Comparison of ENCODE assay signal across 30 cellular contexts in genomic region chr2:97905294-97905693, GRCh38.
"Had no signal": no experiment of that assay in that cellular context is flagged by ENCODE, and none has a peak within 500 bp of the region (broad histone marks: within the 10 kb centered on the region; RNA-seq: fewer than 3 reads in every experiment).

No MANE protein-coding gene starts in this region.

- ATAC-seq: activated naive CD8-positive, alpha-beta T cell treated with anti-CD3 and anti-CD28 coated beads, Interleukin-2, amount 50 U/mL, for 24 hours; activated T-cell treated with anti-CD3 and anti-CD28 coated beads, Interleukin-2, amount 50 U/mL, for 4 hours; body of pancreas; esophagus mucosa; heart left ventricle had no signal

- H3K27ac Mint-ChIP-seq: activated CD4-positive, alpha-beta memory T cell treated with anti-CD3 and anti-CD28 coated beads, Interleukin-2, amount 10 ng/mL, durations not matched to agents 7 days and 5 days; activated CD4-positive, alpha-beta T cell treated with anti-CD3 and anti-CD28 coated beads, Interleukin-2, amount 10 ng/mL, durations not matched to agents 7 days and 5 days; activated naive CD4-positive, alpha-beta T cell treated with anti-CD3 and anti-CD28 coated beads for 36 hours; activated naive CD4-positive, alpha-beta T cell treated with anti-CD3 and anti-CD28 coated beads, Interleukin-2, amount 50 U/mL, for 24 hours; activated naive CD8-positive, alpha-beta T cell treated with anti-CD3 and anti-CD28 coated beads for 36 hours; activated naive CD8-positive, alpha-beta T cell treated with anti-CD3 and anti-CD28 coated beads, Interleukin-2, amount 50 U/mL, for 24 hours; activated T-helper 1 cell treated with anti-CD3 and anti-CD28 coated beads, Interleukin-12 subunit alpha, Interleukin-12 subunit beta, Interleukin-2, Interleukin-4 antibody, amounts not matched to agents 30 ng/mL and 10 ng/mL and 1 ng/mL, durations not matched to agents 14 hours and 24 hours and 36 hours; activated T-helper 2 cell treated with anti-CD3 and anti-CD28 coated beads, Interferon-gamma antibody, Interleukin-2, Interleukin-4, amounts not matched to agents 10 μg/mL and 5 μg/mL and 100 μg/mL, durations not matched to agents 14 hours and 24 hours and 36 hours; endodermal cell had no signal

- H3K4me1 Mint-ChIP-seq: activated CD4-positive, alpha-beta T cell treated with anti-CD3 and anti-CD28 coated beads, Interleukin-2, amount 10 ng/mL, durations not matched to agents 7 days and 5 days had no signal

- H3K27ac ChIP-seq: adrenal gland, body of pancreas, colonic mucosa, dorsolateral prefrontal cortex, heart left ventricle had no signal

- H3K4me3 Mint-ChIP-seq: activated CD4-positive, alpha-beta memory T cell treated with anti-CD3 and anti-CD28 coated beads, Interleukin-2, amount 10 ng/mL, durations not matched to agents 7 days and 5 days; activated CD4-positive, alpha-beta T cell treated with anti-CD3 and anti-CD28 coated beads, Interleukin-2, amount 10 ng/mL, durations not matched to agents 7 days and 5 days; activated naive CD4-positive, alpha-beta T cell treated with anti-CD3 and anti-CD28 coated beads for 36 hours; activated naive CD4-positive, alpha-beta T cell treated with anti-CD3 and anti-CD28 coated beads, Interleukin-2, amount 50 U/mL, for 24 hours; activated naive CD8-positive, alpha-beta T cell treated with anti-CD3 and anti-CD28 coated beads for 36 hours; activated naive CD8-positive, alpha-beta T cell treated with anti-CD3 and anti-CD28 coated beads, Interleukin-2, amount 50 U/mL, for 24 hours; activated T-cell treated with anti-CD3 and anti-CD28 coated beads, Interleukin-2, amount 50 U/mL, for 4 hours; activated T-helper 1 cell treated with anti-CD3 and anti-CD28 coated beads, Interleukin-12 subunit alpha, Interleukin-12 subunit beta, Interleukin-2, Interleukin-4 antibody, amounts not matched to agents 30 ng/mL and 10 ng/mL and 1 ng/mL, durations not matched to agents 14 hours and 24 hours and 36 hours; endodermal cell had no signal

- H3K4me1 ChIP-seq: adrenal gland, colonic mucosa had no signal

- FAIRE-seq: frontal cortex had no signal

- H3K9me3 ChIP-seq: adrenal gland, body of pancreas, colonic mucosa had no signal

- H3K4me3 ChIP-seq: adrenal gland, body of pancreas, colonic mucosa, dorsolateral prefrontal cortex, heart left ventricle had no signal

- H3K27me3 Mint-ChIP-seq: activated CD4-positive, alpha-beta memory T cell treated with anti-CD3 and anti-CD28 coated beads, Interleukin-2, amount 10 ng/mL, durations not matched to agents 7 days and 5 days; activated CD4-positive, alpha-beta T cell treated with anti-CD3 and anti-CD28 coated beads, Interleukin-2, amount 10 ng/mL, durations not matched to agents 7 days and 5 days; activated naive CD4-positive, alpha-beta T cell treated with anti-CD3 and anti-CD28 coated beads, Interleukin-2, amount 50 U/mL, for 24 hours; activated naive CD8-positive, alpha-beta T cell treated with anti-CD3 and anti-CD28 coated beads for 36 hours; activated naive CD8-positive, alpha-beta T cell treated with anti-CD3 and anti-CD28 coated beads, Interleukin-2, amount 50 U/mL, for 24 hours had no signal

- H3K9me3 Mint-ChIP-seq: activated CD4-positive, alpha-beta memory T cell treated with anti-CD3 and anti-CD28 coated beads, Interleukin-2, amount 10 ng/mL, durations not matched to agents 7 days and 5 days; activated CD4-positive, alpha-beta T cell treated with anti-CD3 and anti-CD28 coated beads, Interleukin-2, amount 10 ng/mL, durations not matched to agents 7 days and 5 days; activated naive CD4-positive, alpha-beta T cell treated with anti-CD3 and anti-CD28 coated beads for 36 hours; activated naive CD8-positive, alpha-beta T cell treated with anti-CD3 and anti-CD28 coated beads for 36 hours; activated naive CD8-positive, alpha-beta T cell treated with anti-CD3 and anti-CD28 coated beads, Interleukin-2, amount 50 U/mL, for 24 hours; activated T-cell treated with anti-CD3 and anti-CD28 coated beads, Interleukin-2, amount 50 U/mL, for 4 hours; activated T-helper 1 cell treated with anti-CD3 and anti-CD28 coated beads, Interleukin-12 subunit alpha, Interleukin-12 subunit beta, Interleukin-2, Interleukin-4 antibody, amounts not matched to agents 30 ng/mL and 10 ng/mL and 1 ng/mL, durations not matched to agents 14 hours and 24 hours and 36 hours; endodermal cell had no signal

- H3K36me3 ChIP-seq: adrenal gland, colonic mucosa had no signal

- DNase-seq: activated CD4-positive, alpha-beta memory T cell treated with anti-CD3 and anti-CD28 coated beads, Interleukin-2, amount 10 ng/mL, durations not matched to agents 7 days and 5 days; activated CD4-positive, alpha-beta T cell treated with anti-CD3 and anti-CD28 coated beads for 1 hour; activated CD4-positive, alpha-beta T cell treated with anti-CD3 and anti-CD28 coated beads for 4 hours; activated CD4-positive, alpha-beta T cell treated with anti-CD3 and anti-CD28 coated beads, Interleukin-2, amount 10 ng/mL, durations not matched to agents 7 days and 5 days; activated CD4-positive, alpha-beta T cell treated with anti-CD3 and anti-CD28 coated beads, Interleukin-2, amount 50 U/mL, for 4 hours; activated CD8-positive, alpha-beta memory T cell treated with anti-CD3 and anti-CD28 coated beads, Interleukin-2, amount 50 U/mL, for 48 hours; activated effector memory CD4-positive, alpha-beta T cell treated with anti-CD3 and anti-CD28 coated beads, Interleukin-2, amount 50 U/mL, for 16 hours; activated naive CD4-positive, alpha-beta T cell treated with anti-CD3 and anti-CD28 coated beads for 36 hours; activated naive CD8-positive, alpha-beta T cell treated with anti-CD3 and anti-CD28 coated beads for 36 hours; activated naive CD8-positive, alpha-beta T cell treated with anti-CD3 and anti-CD28 coated beads, Interleukin-2, amount 50 U/mL, for 24 hours; activated T-cell treated with anti-CD3 and anti-CD28 coated beads for 4 hours; activated T-cell treated with anti-CD3 and anti-CD28 coated beads, Interleukin-2, amount 50 U/mL, for 4 hours; adrenal gland; amygdala; aorta; body of pancreas; caudate nucleus; cerebellar nuclear complex; colonic mucosa; dorsolateral prefrontal cortex; effector memory CD4-positive, alpha-beta T cell; endodermal cell; foreskin fibroblast; glutamatergic neuron; heart left ventricle had no signal

- H3K27me3 ChIP-seq: adrenal gland, body of pancreas, colonic mucosa, dorsolateral prefrontal cortex, heart left ventricle had no signal
